ENCODE assay signal across 9 cellular contexts in genomic region chrX:2677764-2678163, GRCh38. TPM values are rescaled to one million over a fixed set of nuclear protein-coding genes. Genes with fewer than 3 reads are reported as not detected.
DNase-seq lines count a peak whose midpoint lies in the region; ATAC-seq lines count a peak whose summit lies in the region.
"Had no signal": no experiment of that assay in that cellular context is flagged by ENCODE, and none has a peak within 500 bp of the region (broad histone marks: within the 10 kb centered on the region; RNA-seq: fewer than 3 reads in every experiment).

No MANE protein-coding gene starts in this region.

- H3K27me3 Mint-ChIP-seq in activated T-helper 17 cell treated with anti-CD3 and anti-CD28 coated beads, Interleukin-2, amount 50 U/mL, for 72 hours, result no peaks in the 10 kb centered on the region
- H3K27me3 Mint-ChIP-seq in activated naive CD4-positive, alpha-beta T cell treated with anti-CD3 and anti-CD28 coated beads for 36 hours (ENCODE audit: low read depth), result no peaks in the 10 kb centered on the region

- no peaks in the 10 kb centered on the region for H3K9me3 Mint-ChIP-seq in activated T-helper 17 cell treated with anti-CD3 and anti-CD28 coated beads, Interleukin-2, amount 50 U/mL, for 72 hours
- no peaks in the 10 kb centered on the region for H3K9me3 Mint-ChIP-seq in activated naive CD4-positive, alpha-beta T cell treated with anti-CD3 and anti-CD28 coated beads for 36 hours

- CTCF ChIA-PET in activated naive CD4-positive, alpha-beta T cell treated with anti-CD3 and anti-CD28 coated beads for 36 hours (lab: Charles Lee), result no interaction called here

- H3K36me3 Mint-ChIP-seq in activated T-helper 17 cell treated with anti-CD3 and anti-CD28 coated beads, Interleukin-2, amount 50 U/mL, for 72 hours (ENCODE audit: low read depth), result no peaks in the 10 kb centered on the region
- H3K36me3 Mint-ChIP-seq in activated naive CD4-positive, alpha-beta T cell treated with anti-CD3 and anti-CD28 coated beads for 36 hours (ENCODE audit: low read depth), result no peaks in the 10 kb centered on the region

- ATAC-seq in activated T-helper 17 cell treated with anti-CD3 and anti-CD28 coated beads, Interleukin-2, amount 50 U/mL, for 72 hours (replicated peaks), result peak; percentile 38
- ATAC-seq in Right ventricle myocardium superior (ENCODE audit: poor library complexity), result peak; percentile 98
- ATAC-seq in HG02571 (IDR thresholded peaks at IDR 0.05; ENCODE audit: unreplicated experiment), result no peak

- in situ Hi-C loops in Caki2 (cut with HindIII; ENCODE audit: low pct_unique_long_range_greater_than_20kb, low sequenced_read_pairs), result no loop called here

- no peak overlapping the region for H3K4me3 Mint-ChIP-seq in activated T-helper 17 cell treated with anti-CD3 and anti-CD28 coated beads, Interleukin-2, amount 50 U/mL, for 72 hours
- H3K4me3 Mint-ChIP-seq in activated naive CD4-positive, alpha-beta T cell treated with anti-CD3 and anti-CD28 coated beads for 36 hours, result no peak overlapping the region

- intact Hi-C loops in Right ventricle myocardium superior (cut with DNase I), result no loop called here
- intact Hi-C loops in activated naive CD4-positive, alpha-beta T cell treated with anti-CD3 and anti-CD28 coated beads for 36 hours (cut with micrococcal nuclease), result no loop called here

- H3K27ac Mint-ChIP-seq in activated T-helper 17 cell treated with anti-CD3 and anti-CD28 coated beads, Interleukin-2, amount 50 U/mL, for 72 hours, result no peak overlapping the region
- H3K27ac Mint-ChIP-seq in activated naive CD4-positive, alpha-beta T cell treated with anti-CD3 and anti-CD28 coated beads for 36 hours, result no peak overlapping the region

- DNase-seq in Caki2 (ENCODE audit: low read depth) (peak; percentile 68), Right ventricle myocardium superior (peak; percentile 89), pulmonary artery endothelial cell (ENCODE audit: low read depth, low spot score) (peak; percentile 80), NCI-H82 (lab: John Stamatoyannopoulos, UW) (no peak), NCI-H128 (lab: John Stamatoyannopoulos, UW; ENCODE audit: unreplicated experiment) (no peak)
- DNase-seq in activated naive CD4-positive, alpha-beta T cell treated with anti-CD3 and anti-CD28 coated beads for 36 hours, result no peak
- DNase-seq: NCI-H526 treated with DMSO at 0.1 percent for 48 hours had no signal

- no peaks in the 10 kb centered on the region for H3K4me1 Mint-ChIP-seq in activated T-helper 17 cell treated with anti-CD3 and anti-CD28 coated beads, Interleukin-2, amount 50 U/mL, for 72 hours
- H3K4me1 Mint-ChIP-seq in activated naive CD4-positive, alpha-beta T cell treated with anti-CD3 and anti-CD28 coated beads for 36 hours (ENCODE audit: low read depth), result no peaks in the 10 kb centered on the region

RNA-seq across cellular contexts. Expression of gene CD99, which starts 13.3 kb away (rescaled TPM):
- total RNA-seq in Caki2 (2014; rRNA removed; shearing (Covaris generic); ENCODE audit: low replicate concordance), result 156 and 200 TPM in 2 replicates
- 100 to 1,000 TPM; 157 to 231 TPM for total RNA-seq in activated T-helper 17 cell treated with anti-CD3 and anti-CD28 coated beads, Interleukin-2, amount 50 U/mL, for 72 hours
- total RNA-seq in Right ventricle myocardium superior (310 TPM), pulmonary artery endothelial cell (214 and 224 TPM in 2 replicates)
- total RNA-seq in activated naive CD4-positive, alpha-beta T cell treated with anti-CD3 and anti-CD28 coated beads for 36 hours, result 100 to 1,000 TPM; 205 to 215 TPM

Comparison
In these comparisons a context has a peak if more than half of its experiments do, and no peak if none do; other contexts are left out.
1. DNase-seq: peak in Caki2 (single experiment), Right ventricle myocardium superior (single experiment) and pulmonary artery endothelial cell (single experiment); none in activated naive CD4-positive, alpha-beta T cell treated with anti-CD3 and anti-CD28 coated beads for 36 hours (single experiment), NCI-H82 (single experiment) and NCI-H128 (single experiment).